In genomic region chr11:26188559-26188958, GRCh38 we compare ENCODE assay signal across 20 cellular contexts.
A peak's percentile ranks its signal among the peaks of the same experiment; 100 is the strongest.
DNase-seq lines count a peak whose midpoint lies in the region; ATAC-seq and TF ChIP-seq lines count a peak whose summit lies in the region.
"Had no signal": no experiment of that assay in that cellular context is flagged by ENCODE, and none has a peak within 500 bp of the region (broad histone marks: within the 10 kb centered on the region; RNA-seq: fewer than 3 reads in every experiment).

No MANE protein-coding gene starts in this region.

- peak overlapping the region; percentile 55 to 73 (median 72) for H3K27ac Mint-ChIP-seq in nephron
- H3K27ac Mint-ChIP-seq: dendritic cell treated with granulocyte-macrophage colony-stimulating factor and Interleukin-4, amounts not matched to agents 40 ng/mL and 50 ng/mL, for 4 days; stimulated activated memory B cell treated with anti-CD40 and anti-IgM and Interleukin-4, amounts not matched to agents 10 μg/mL and 1 μg/mL and 100 μg/mL, for 72 hours had no signal

- no peaks in the 10 kb centered on the region for H3K79me2 ChIP-seq in GM23248 (ENCODE audit: insufficient read depth)

- no peaks in the 10 kb centered on the region for H3K27me3 Mint-ChIP-seq in nephron (ENCODE audit: low read depth)
- H3K27me3 Mint-ChIP-seq: dendritic cell treated with granulocyte-macrophage colony-stimulating factor and Interleukin-4, amounts not matched to agents 40 ng/mL and 50 ng/mL, for 4 days; IgD-negative memory B cell; stimulated activated memory B cell treated with anti-CD40 and anti-IgM and Interleukin-4, amounts not matched to agents 10 μg/mL and 1 μg/mL and 100 μg/mL, for 72 hours had no signal

- H3K27ac ChIP-seq in A673 (ENCODE audit: low read depth, low read length, poor library complexity, severe bottlenecking) (no peak overlapping the region), GM23248 (peak overlapping the region; percentile 5), epithelial cell of prostate (peak overlapping the region; percentile 76)
- H3K27ac ChIP-seq: ovary, vagina had no signal

- POLR2A ChIA-PET in A673 (lab: Charles Lee; ENCODE audit: low non-redundant PET), result no interaction called here

- H3K4me3 Mint-ChIP-seq in nephron, result no peak overlapping the region
- H3K4me3 Mint-ChIP-seq: dendritic cell treated with granulocyte-macrophage colony-stimulating factor and Interleukin-4, amounts not matched to agents 40 ng/mL and 50 ng/mL, for 4 days; IgD-negative memory B cell; stimulated activated memory B cell treated with anti-CD40 and anti-IgM and Interleukin-4, amounts not matched to agents 10 μg/mL and 1 μg/mL and 100 μg/mL, for 72 hours had no signal

- DNase-seq in A673 (ENCODE audit: low spot score) (peak; percentile 19), GM23248 (peak; percentile 55), epithelial cell of prostate (ENCODE audit: low read depth, low spot score) (no peak), SHP77 treated with DMSO at 0.1 percent for 48 hours (lab: John Stamatoyannopoulos, UW) (no peak)
- DNase-seq: activated CD4-positive, alpha-beta T cell treated with anti-CD3 and anti-CD28 coated beads for 4 hours; activated naive CD4-positive, alpha-beta T cell; hypothalamus; NCI-H1930; NCI-H510A; ovary; T1000 had no signal

- H3F3A ChIP-seq in GM23248 (ENCODE audit: insufficient read depth), result peaks cover 35% of the 10 kb centered on the region

- peaks cover 5% of the 10 kb centered on the region for H3K4me1 Mint-ChIP-seq in nephron
- H3K4me1 Mint-ChIP-seq: stimulated activated memory B cell treated with anti-CD40 and anti-IgM and Interleukin-4, amounts not matched to agents 10 μg/mL and 1 μg/mL and 100 μg/mL, for 72 hours had no signal

- in situ Hi-C loops in GM23248 (cut with MboI), result no loop called here

- no peak for TF ChIP-seq CTCF in A673 (conservative IDR thresholded peaks at IDR 0.05; ENCODE audit: low read depth, low read length)
- no peak for TF ChIP-seq CTCF in nephron (IDR thresholded peaks at IDR 0.05; ENCODE audit: unreplicated experiment in 3 of 3)

- H3K9me2 ChIP-seq in GM23248 (ENCODE audit: insufficient read depth), result no peaks in the 10 kb centered on the region

- no peaks in the 10 kb centered on the region for H3K36me3 Mint-ChIP-seq in nephron (ENCODE audit: low read depth)
- H3K36me3 Mint-ChIP-seq: IgD-negative memory B cell; stimulated activated memory B cell treated with anti-CD40 and anti-IgM and Interleukin-4, amounts not matched to agents 10 μg/mL and 1 μg/mL and 100 μg/mL, for 72 hours had no signal

- H2AFZ ChIP-seq in GM23248, result no peak overlapping the region

- H3K4me2 ChIP-seq in GM23248 (ENCODE audit: unreplicated experiment), result peak overlapping the region; percentile 72

- H3K4me3 ChIP-seq in A673 (ENCODE audit: low read depth, low read length, poor library complexity, severe bottlenecking), result no peak overlapping the region
- peak overlapping the region; percentile 6; the same call in 1 of the 2 replicates for H3K4me3 ChIP-seq in GM23248
- H3K4me3 ChIP-seq: ovary, vagina had no signal

- ATAC-seq in GM19463 (IDR thresholded peaks at IDR 0.05; ENCODE audit: unreplicated experiment) (no peak), GM19395 (IDR thresholded peaks at IDR 0.05; ENCODE audit: unreplicated experiment) (no peak), HG03565 (IDR thresholded peaks at IDR 0.05; ENCODE audit: unreplicated experiment) (no peak)
- ATAC-seq: HCT116; stimulated activated memory B cell treated with anti-CD40 and anti-IgM and Interleukin-4, amounts not matched to agents 10 μg/mL and 1 μg/mL and 100 μg/mL, for 72 hours had no signal

- H3K9me3 ChIP-seq in A673 (ENCODE audit: low read depth, low read length, poor library complexity, severe bottlenecking) (no peaks in the 10 kb centered on the region), GM23248 (ENCODE audit: low read depth) (no peaks in the 10 kb centered on the region)
- H3K9me3 ChIP-seq: ovary, vagina had no signal

- H3K27me3 ChIP-seq in A673 (replicated peaks; ENCODE audit: insufficient read depth, low read depth, low read length, poor library complexity) (no peaks in the 10 kb centered on the region), GM23248 (replicated peaks; ENCODE audit: insufficient read depth) (no peaks in the 10 kb centered on the region)
- H3K27me3 ChIP-seq: ovary, vagina had no signal

- CTCF ChIA-PET in A673 (lab: Charles Lee), result no interaction called here

- no peaks in the 10 kb centered on the region for H3K4me1 ChIP-seq in A673 (ENCODE audit: insufficient read depth, low read length, poor library complexity, severe bottlenecking)
- peaks cover 49% of the 10 kb centered on the region for H3K4me1 ChIP-seq in GM23248 (ENCODE audit: insufficient read depth)
- H3K4me1 ChIP-seq: vagina had no signal

- H3K36me3 ChIP-seq in A673 (ENCODE audit: insufficient read depth, low read length, poor library complexity, severe bottlenecking) (no peaks in the 10 kb centered on the region), GM23248 (ENCODE audit: low read depth) (no peaks in the 10 kb centered on the region)
- H3K36me3 ChIP-seq: ovary, vagina had no signal

- H4K20me1 ChIP-seq in GM23248 (ENCODE audit: insufficient read depth), result no peaks in the 10 kb centered on the region

- no peaks in the 10 kb centered on the region for H3K9me3 Mint-ChIP-seq in nephron
- H3K9me3 Mint-ChIP-seq: dendritic cell treated with granulocyte-macrophage colony-stimulating factor and Interleukin-4, amounts not matched to agents 40 ng/mL and 50 ng/mL, for 4 days; IgD-negative memory B cell had no signal

- no peak overlapping the region for H3K9ac ChIP-seq in GM23248

- BruUV-seq in A673 (replicated peaks; lab: Mats Ljungman, UMichigan), result no TSS peak

- intact Hi-C loops in A673 (cut with micrococcal nuclease; ENCODE audit: unreplicated experiment), result no loop called here

Comparison
In these comparisons a context has a peak if more than half of its experiments do, and no peak if none do; other contexts are left out.
1. DNase-seq: peak in A673 (single experiment) and GM23248 (single experiment); none in epithelial cell of prostate (single experiment) and SHP77 treated with DMSO at 0.1 percent for 48 hours (single experiment).